19 cellular contexts compared by ENCODE assay signal in genomic region chr1:79988401-79988800, GRCh38.
"Had no signal": no experiment of that assay in that cellular context is flagged by ENCODE, and none has a peak within 500 bp of the region (broad histone marks: within the 10 kb centered on the region; RNA-seq: fewer than 3 reads in every experiment).

No MANE protein-coding gene starts in this region.

- H3K4me1 ChIP-seq: foreskin keratinocyte, gastrocnemius medialis, heart right ventricle, left lung, lower lobe of right lung had no signal

- DNase-seq: dermis blood vessel endothelial cell; dorsolateral prefrontal cortex; effector CD4-positive, alpha-beta T cell; effector memory CD4-positive, alpha-beta T cell; foreskin keratinocyte; gastrocnemius medialis; glutamatergic neuron; head of caudate nucleus; heart right ventricle; hippocampal formation; left cardiac atrium; left lung; left ventricle myocardium superior; lower lobe of right lung; mesenchymal stem cell; mucosa of descending colon; naive B cell had no signal

- H3K27ac ChIP-seq: coronary artery, dorsolateral prefrontal cortex, esophagus muscularis mucosa, foreskin keratinocyte, gastrocnemius medialis, heart right ventricle, left lung, lower lobe of right lung had no signal

- H3K9me3 ChIP-seq: esophagus muscularis mucosa, gastrocnemius medialis, heart right ventricle, left lung, lower lobe of right lung, mucosa of descending colon had no signal

- H3K4me3 ChIP-seq: coronary artery, dorsolateral prefrontal cortex, esophagus muscularis mucosa, gastrocnemius medialis, heart right ventricle, left lung, lower lobe of right lung, mucosa of descending colon had no signal

- ATAC-seq: foreskin keratinocyte, gastrocnemius medialis, heart right ventricle, left cardiac atrium, left lung, left ventricle myocardium superior, lower lobe of right lung, mucosa of descending colon had no signal

- H3K27me3 ChIP-seq: dorsolateral prefrontal cortex, esophagus muscularis mucosa, foreskin keratinocyte, gastrocnemius medialis, heart right ventricle, left lung had no signal

- H3K36me3 ChIP-seq: esophagus muscularis mucosa, gastrocnemius medialis, heart right ventricle, left lung, lower lobe of right lung had no signal
